ENCODE assay signal across 22 cellular contexts in the genomic region with DNA sequence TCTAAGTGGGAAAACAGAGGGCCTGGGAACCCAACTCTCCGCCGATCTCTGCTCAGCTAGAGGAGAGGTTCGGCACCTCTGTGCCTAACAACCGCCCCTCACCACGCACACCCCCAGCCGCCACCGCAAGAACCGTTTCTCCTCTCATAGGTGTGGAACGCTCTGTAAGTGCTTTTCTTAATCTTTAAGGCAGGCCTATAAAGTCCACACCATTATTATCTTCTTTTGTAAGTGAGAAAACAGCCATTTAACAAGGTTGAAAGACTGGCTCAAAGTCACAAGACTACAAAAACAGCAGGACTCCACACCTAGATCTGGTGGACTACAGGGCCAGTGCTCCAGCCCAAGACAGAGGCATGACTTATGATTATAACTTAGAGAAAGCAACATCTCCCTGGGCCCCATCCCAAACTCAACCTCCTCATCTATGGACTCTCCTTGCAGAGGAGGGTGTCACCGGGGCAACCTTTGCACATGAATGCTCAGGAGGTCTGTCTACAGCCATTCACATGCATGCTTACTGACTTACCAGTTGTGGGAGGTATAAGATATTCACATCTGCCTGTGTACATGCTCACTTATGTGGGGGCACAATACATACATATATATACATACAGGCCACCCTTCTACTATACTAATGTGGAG. TPM values are rescaled to one million over a fixed set of nuclear protein-coding genes. Genes with fewer than 3 reads are reported as not detected.
"Had no signal": no experiment of that assay in that cellular context is flagged by ENCODE, and none has a peak within 500 bp of the region (broad histone marks: within the 10 kb centered on the region; RNA-seq: fewer than 3 reads in every experiment).

No MANE protein-coding gene starts in this region.

- H3K36me3 Mint-ChIP-seq: stimulated activated naive B cell treated with anti-CD40 and anti-IgM and Interleukin-4, amounts not matched to agents 10 μg/mL and 1 μg/mL and 100 μg/mL, for 72 hours had no signal

- ATAC-seq: activated CD8-positive, alpha-beta T cell treated with anti-CD3 and anti-CD28 coated beads, Interleukin-2, amount 10 ng/mL, durations not matched to agents 7 days and 5 days; body of pancreas; left lobe of liver; sciatic nerve; stimulated activated naive B cell treated with anti-CD40 and anti-IgM and Interleukin-4, amounts not matched to agents 10 μg/mL and 1 μg/mL and 100 μg/mL, for 72 hours had no signal

- H3K9me3 Mint-ChIP-seq: activated CD4-positive, alpha-beta T cell treated with anti-CD3 and anti-CD28 coated beads, Interleukin-2, amount 10 ng/mL, durations not matched to agents 24 days and 14 days; activated naive CD8-positive, alpha-beta T cell treated with anti-CD3 and anti-CD28 coated beads, Interleukin-2, amount 10 ng/mL, durations not matched to agents 7 days and 5 days; activated T-cell treated with anti-CD3 and anti-CD28 coated beads, Interleukin-2, amount 50 U/mL, for 24 hours; activated T-helper 2 cell treated with anti-CD3 and anti-CD28 coated beads, Interferon-gamma antibody, Interleukin-2, Interleukin-4, amounts not matched to agents 10 μg/mL and 5 μg/mL and 100 μg/mL, durations not matched to agents 14 hours and 24 hours and 36 hours; stimulated activated naive B cell treated with anti-CD40 and anti-IgM and Interleukin-4, amounts not matched to agents 10 μg/mL and 1 μg/mL and 100 μg/mL, for 72 hours had no signal

- H3K4me3 ChIP-seq: body of pancreas, lung, ovary, thoracic aorta had no signal

- H3K9me3 ChIP-seq: body of pancreas, thoracic aorta had no signal

- H3K27ac Mint-ChIP-seq: activated CD4-positive, alpha-beta T cell treated with anti-CD3 and anti-CD28 coated beads, Interleukin-2, amount 10 ng/mL, durations not matched to agents 24 days and 14 days; activated CD8-positive, alpha-beta T cell treated with anti-CD3 and anti-CD28 coated beads, Interleukin-2, amount 10 ng/mL, durations not matched to agents 7 days and 5 days; activated naive CD8-positive, alpha-beta T cell treated with anti-CD3 and anti-CD28 coated beads, Interleukin-2, amount 10 ng/mL, durations not matched to agents 7 days and 5 days; activated T-cell treated with anti-CD3 and anti-CD28 coated beads, Interleukin-2, amount 50 U/mL, for 24 hours; activated T-helper 2 cell treated with anti-CD3 and anti-CD28 coated beads, Interferon-gamma antibody, Interleukin-2, Interleukin-4, amounts not matched to agents 10 μg/mL and 5 μg/mL and 100 μg/mL, durations not matched to agents 14 hours and 24 hours and 36 hours; stimulated activated naive B cell treated with anti-CD40 and anti-IgM and Interleukin-4, amounts not matched to agents 10 μg/mL and 1 μg/mL and 100 μg/mL, for 72 hours had no signal

- DNase-seq: activated CD4-positive, alpha-beta T cell treated with anti-CD3 and anti-CD28 coated beads, Interleukin-2, amount 10 ng/mL, durations not matched to agents 24 days and 14 days; activated CD8-positive, alpha-beta T cell treated with anti-CD3 and anti-CD28 coated beads, Interleukin-2, amount 10 ng/mL, durations not matched to agents 7 days and 5 days; activated naive CD4-positive, alpha-beta T cell treated with Interleukin-2 at 50 U/mL for 16 hours; activated naive CD8-positive, alpha-beta T cell treated with anti-CD3 and anti-CD28 coated beads, Interleukin-2, amount 10 ng/mL, durations not matched to agents 7 days and 5 days; activated T-cell treated with anti-CD3 and anti-CD28 coated beads, Interleukin-2, amount 50 U/mL, for 24 hours; body of pancreas; erythroblast; kidney; midbrain; naive B cell; ovary; stimulated activated CD4-positive, alpha-beta T cell treated with anti-CD3 and anti-CD28 coated beads, Interleukin-4, amount 100 ng/mL, for 4 hours; stimulated activated naive B cell treated with anti-CD40 and anti-IgM and Interleukin-4, amounts not matched to agents 10 μg/mL and 1 μg/mL and 100 μg/mL, for 72 hours; T1000 had no signal

- H3K27ac ChIP-seq: body of pancreas, ovary, thoracic aorta had no signal

- H3K36me3 ChIP-seq: ovary, thoracic aorta had no signal

- H3K4me3 Mint-ChIP-seq: activated CD4-positive, alpha-beta T cell treated with anti-CD3 and anti-CD28 coated beads, Interleukin-2, amount 10 ng/mL, durations not matched to agents 24 days and 14 days; activated CD8-positive, alpha-beta T cell treated with anti-CD3 and anti-CD28 coated beads, Interleukin-2, amount 10 ng/mL, durations not matched to agents 7 days and 5 days; activated naive CD8-positive, alpha-beta T cell treated with anti-CD3 and anti-CD28 coated beads, Interleukin-2, amount 10 ng/mL, durations not matched to agents 7 days and 5 days; activated T-cell treated with anti-CD3 and anti-CD28 coated beads, Interleukin-2, amount 50 U/mL, for 24 hours; stimulated activated naive B cell treated with anti-CD40 and anti-IgM and Interleukin-4, amounts not matched to agents 10 μg/mL and 1 μg/mL and 100 μg/mL, for 72 hours had no signal

RNA-seq across cellular contexts. Expression of a gene that starts 7.9 kb away (rescaled TPM):
- total RNA-seq: activated CD4-positive, alpha-beta T cell treated with anti-CD3 and anti-CD28 coated beads, Interleukin-2, amount 10 ng/mL, durations not matched to agents 24 days and 14 days; activated CD8-positive, alpha-beta T cell treated with anti-CD3 and anti-CD28 coated beads, Interleukin-2, amount 10 ng/mL, durations not matched to agents 7 days and 5 days; activated naive CD8-positive, alpha-beta T cell treated with anti-CD3 and anti-CD28 coated beads, Interleukin-2, amount 10 ng/mL, durations not matched to agents 7 days and 5 days; activated T-helper 2 cell treated with anti-CD3 and anti-CD28 coated beads, Interferon-gamma antibody, Interleukin-2, Interleukin-4, amounts not matched to agents 10 μg/mL and 5 μg/mL and 100 μg/mL, durations not matched to agents 14 hours and 24 hours and 36 hours; cardiac septum; dermis microvascular lymphatic vessel endothelial cell; kidney; lung; sciatic nerve; T-helper 1 cell treated with Interleukin-12 subunit alpha and Interleukin-12 subunit beta and Interleukin-4 antibody, amounts not matched to agents 30 ng/mL and 1 ng/mL, for 36 hours had no signal
